10 cellular contexts compared by ENCODE assay signal in genomic region chr4:4861592-4862551, GRCh38. TPM values are rescaled to one million over a fixed set of nuclear protein-coding genes. Genes with fewer than 3 reads are reported as not detected.
DNase-seq lines count a peak whose midpoint lies in the region; ATAC-seq and TF ChIP-seq lines count a peak whose summit lies in the region.
"Had no signal": no experiment of that assay in that cellular context is flagged by ENCODE, and none has a peak within 500 bp of the region (broad histone marks: within the 10 kb centered on the region; RNA-seq: fewer than 3 reads in every experiment).

No MANE protein-coding gene starts in this region.

- H3K4me1 Mint-ChIP-seq in natural killer cell treated with Interleukin-12 subunit alpha and Interleukin-12 subunit beta and Interleukin-15 and Interleukin-18, amount 100 ng/mL, for 72 hours (ENCODE audit: low read depth in 2 of 2), result peaks cover 36 to 50% of the 10 kb centered on the region in 2 donors

- no peaks in the 10 kb centered on the region for H3K36me3 Mint-ChIP-seq in natural killer cell treated with Interleukin-12 subunit alpha and Interleukin-12 subunit beta and Interleukin-15 and Interleukin-18, amount 100 ng/mL, for 72 hours

- H3K27me3 ChIP-seq in AG04450 (ENCODE audit: control insufficient read depth, insufficient read depth, low read length) (peaks cover 57% of the 10 kb centered on the region), ectodermal cell (ENCODE audit: control insufficient read depth, insufficient read depth, low read length, poor library complexity, severe bottlenecking) (peaks cover 96% of the 10 kb centered on the region)

- H3K4me1 ChIP-seq in HEK293 (ENCODE audit: control insufficient read depth, insufficient read depth, low read length), result no peaks in the 10 kb centered on the region; the same call in 1 of the 2 replicates
- peaks cover 45% of the 10 kb centered on the region for H3K4me1 ChIP-seq in ectodermal cell (ENCODE audit: control insufficient read depth, insufficient read depth, low read length)

- H3K27ac ChIP-seq in AG04450 (ENCODE audit: low read depth, low read length), result no peak overlapping the region
- H3K27ac ChIP-seq in HEK293 (ENCODE audit: extremely low read depth, low read depth, low read length), result no peak overlapping the region
- no peak overlapping the region for H3K27ac ChIP-seq in ectodermal cell (ENCODE audit: insufficient read depth, low read depth, low read length, poor library complexity, severe bottlenecking)

- peak overlapping the region; percentile 42 for H3K4me3 Mint-ChIP-seq in natural killer cell treated with Interleukin-12 subunit alpha and Interleukin-12 subunit beta and Interleukin-15 and Interleukin-18, amount 100 ng/mL, for 72 hours
- H3K4me3 Mint-ChIP-seq: activated CD4-positive, alpha-beta T cell treated with anti-CD3 and anti-CD28 coated beads for 36 hours had no signal

- H3K27me3 Mint-ChIP-seq in natural killer cell treated with Interleukin-12 subunit alpha and Interleukin-12 subunit beta and Interleukin-15 and Interleukin-18, amount 100 ng/mL, for 72 hours, result peaks cover 51 to 85% of the 10 kb centered on the region in 2 donors

- peak overlapping the region; percentile 76; the same call in 1 of the 2 replicates for H3K4me3 ChIP-seq in AG04450 (ENCODE audit: low read depth, low read length)
- H3K4me3 ChIP-seq in HEK293 (ENCODE audit: low read depth, low read length), result peak overlapping the region; percentile 66; the same call in 1 of the 2 replicates
- H3K4me3 ChIP-seq in ectodermal cell (ENCODE audit: insufficient read depth, low read depth, low read length), result peak overlapping the region; percentile 77

- TF ChIP-seq CTCF in AG04450 (IDR thresholded peaks at IDR 0.05; ENCODE audit: low read depth, low read length), result no peak
- TF ChIP-seq CTCF in HEK293 (tag by site-specific recombination; IDR thresholded peaks at IDR 0.05), result no peak

- no peaks in the 10 kb centered on the region for H3K9me3 Mint-ChIP-seq in natural killer cell treated with Interleukin-12 subunit alpha and Interleukin-12 subunit beta and Interleukin-15 and Interleukin-18, amount 100 ng/mL, for 72 hours

- peaks cover 0 to 27% of the 10 kb centered on the region in 2 experiments; a peak in 1 of 3 replicates for H3K36me3 ChIP-seq in HEK293 (ENCODE audit: control insufficient read depth in 2 of 2, insufficient read depth in 1 of 2, low read length in 2 of 2)
- H3K36me3 ChIP-seq in ectodermal cell (ENCODE audit: control insufficient read depth, insufficient read depth, low read length), result no peaks in the 10 kb centered on the region

- H3K27ac Mint-ChIP-seq in natural killer cell treated with Interleukin-12 subunit alpha and Interleukin-12 subunit beta and Interleukin-15 and Interleukin-18, amount 100 ng/mL, for 72 hours, result no peak overlapping the region
- H3K27ac Mint-ChIP-seq: activated CD4-positive, alpha-beta T cell treated with anti-CD3 and anti-CD28 coated beads for 36 hours had no signal

- H3K9me3 ChIP-seq in AG04450 (ENCODE audit: control insufficient read depth, insufficient read depth, low read length) (peaks cover 32% of the 10 kb centered on the region), HEK293 (ENCODE audit: control insufficient read depth, insufficient read depth, low read depth, low read length) (no peaks in the 10 kb centered on the region), ectodermal cell (ENCODE audit: control insufficient read depth, low read length) (no peaks in the 10 kb centered on the region)

- 7 to 8% methylated on average over 32 of the region's 32 CpGs for WGBS in ectodermal cell, 2 experiments

- POLR2A ChIA-PET in AG04450 (lab: Yijun Ruan, JAX), result interaction anchor here (1.5 kb wide), 1 partner anchor 9 kb away, joined by 4 read pairs; no protein-coding TSS in a partner anchor
- POLR2A ChIA-PET in HEK293 (lab: Yijun Ruan, JAX), result no interaction called here

- DNase-seq in AG04450 (ENCODE audit: low read depth, low spot score) (no peak), GDM1 (lab: John Stamatoyannopoulos, UW) (no peak), NK-92 (lab: John Stamatoyannopoulos, UW; ENCODE audit: unreplicated experiment) (no peak)
- no peak for DNase-seq in natural killer cell treated with Interleukin-12 subunit alpha and Interleukin-12 subunit beta and Interleukin-15 and Interleukin-18, amount 100 ng/mL, for 72 hours (ENCODE audit: low spot score)
- no peak for DNase-seq in activated CD8-positive, alpha-beta memory T cell treated with anti-CD3 and anti-CD28 coated beads, Interleukin-2, amount 50 U/mL, for 48 hours
- DNase-seq: DMS79 treated with DMSO at 0.1 percent for 48 hours had no signal

- CTCF ChIA-PET in AG04450 (lab: Charles Lee) (no interaction called here), HEK293 (lab: Yijun Ruan, JAX) (no interaction called here)

- ATAC-seq in natural killer cell treated with Interleukin-12 subunit alpha and Interleukin-12 subunit beta and Interleukin-15 and Interleukin-18, amount 100 ng/mL, for 72 hours, result no peak
- ATAC-seq in HG03097 (IDR thresholded peaks at IDR 0.05; ENCODE audit: low FRiP score, unreplicated experiment), result no peak
- ATAC-seq: activated CD4-positive, alpha-beta T cell treated with anti-CD3 and anti-CD28 coated beads for 36 hours had no signal

TF ChIP-seq in HEK293, 187 proteins besides CTCF, POLR2A, EP300 and RAD21:
- TF ChIP-seq ZNF626 (tag by site-specific recombination; IDR thresholded peaks at IDR 0.05), result no peak
- no peak for TF ChIP-seq TSHZ1 (tag by site-specific recombination; IDR thresholded peaks at IDR 0.05; ENCODE audit: borderline replicate concordance)
- TF ChIP-seq ZNF146 (tag by site-specific recombination; IDR thresholded peaks at IDR 0.05), result no peak
- no peak for TF ChIP-seq ZSCAN5A (tag by site-specific recombination; IDR thresholded peaks at IDR 0.05)
TF ChIP-seq in HEK293: peak in this region for 0.

RNA-seq across cellular contexts. Expression of gene MSX1, which starts 2.4 kb away (rescaled TPM):
- 1.7 TPM in 2 replicates for polyA plus RNA-seq in AG04450 (2011; rRNA removed)
- 0.17 and 0.37 TPM in 2 replicates for polyA minus RNA-seq in AG04450 (2011; rRNA and poly(A)+ RNA removed)
- polyA plus RNA-seq in ectodermal cell (2013, experiment 1 of 4), result 68.8 TPM
- 67.1 TPM for polyA plus RNA-seq in ectodermal cell (2013, experiment 2 of 4)
- 82.3 TPM for polyA plus RNA-seq in ectodermal cell (2013, experiment 3 of 4)
- polyA plus RNA-seq in ectodermal cell (2013, experiment 4 of 4), result 99.1 TPM
- total RNA-seq in natural killer cell treated with Interleukin-12 subunit alpha and Interleukin-12 subunit beta and Interleukin-15 and Interleukin-18, amount 100 ng/mL, for 72 hours, result under 1 TPM in 1 of 2 donors, not detected in 1; 0.24 TPM
